ENCODE assay signal across 31 cellular contexts in the genomic region with DNA sequence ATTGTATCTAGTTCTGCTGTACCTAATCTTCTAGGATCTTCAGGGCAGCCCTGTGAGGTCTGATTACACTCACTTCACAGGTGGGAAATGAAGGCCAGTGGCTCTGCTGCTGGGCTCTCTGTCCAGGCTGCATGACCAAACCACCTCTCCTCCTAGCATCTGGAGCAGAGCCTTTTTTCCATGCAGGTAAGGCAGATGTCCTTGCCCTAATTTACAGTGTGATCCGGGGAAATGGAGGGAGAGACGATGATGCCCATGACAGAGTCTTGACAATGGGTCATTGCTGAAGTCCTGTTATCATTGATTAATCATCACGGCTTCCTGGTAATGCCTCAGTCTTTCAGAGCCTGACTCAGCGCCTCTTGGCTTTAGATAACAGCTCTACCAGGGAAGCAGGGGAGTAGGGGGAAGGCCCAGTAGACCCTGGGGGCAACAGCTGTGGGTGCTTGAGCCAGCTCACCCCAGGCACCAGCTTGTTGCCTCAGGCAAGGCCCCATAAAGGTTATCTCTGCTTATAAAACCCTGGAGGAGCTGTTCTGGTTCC.
A peak's percentile ranks its signal among the peaks of the same experiment; 100 is the strongest.
DNase-seq lines count a peak whose midpoint lies in the region; ATAC-seq and TF ChIP-seq lines count a peak whose summit lies in the region.
"Had no signal": no experiment of that assay in that cellular context is flagged by ENCODE, and none has a peak within 500 bp of the region (broad histone marks: within the 10 kb centered on the region; RNA-seq: fewer than 3 reads in every experiment).

No MANE protein-coding gene starts in this region.

- H3K4me3 Mint-ChIP-seq in GM23338 = no peak overlapping the region
- H3K4me3 Mint-ChIP-seq: activated CD4-positive, alpha-beta memory T cell treated with anti-CD3 and anti-CD28 coated beads, Interleukin-2, amount 10 ng/mL, durations not matched to agents 7 days and 5 days; activated T-helper 1 cell treated with anti-CD3 and anti-CD28 coated beads, Interleukin-12 subunit alpha, Interleukin-12 subunit beta, Interleukin-2, Interleukin-4 antibody, amounts not matched to agents 30 ng/mL and 10 ng/mL and 1 ng/mL, durations not matched to agents 14 hours and 24 hours and 36 hours; CD4-positive, CD25-positive, alpha-beta regulatory T cell; stimulated activated naive CD8-positive, alpha-beta T cell treated with anti-CD3 and anti-CD28 coated beads, Interleukin-15, amount 100 ng/mL, for 72 hours; T-helper 17 cell had no signal

- 18% methylated on average over 4 of the region's 4 CpGs for WGBS in hepatocyte (ENCODE audit: low lambda C conversion rate, missing lambda C conversion rate)

- no peak overlapping the region for H3K27ac ChIP-seq in GM23338 (ENCODE audit: low read depth)
- H3K27ac ChIP-seq in hepatocyte = no peak overlapping the region
- no peak overlapping the region for H3K27ac ChIP-seq in effector memory CD4-positive, alpha-beta T cell (ENCODE audit: insufficient read depth, low read length, poor library complexity, severe bottlenecking)
- H3K27ac ChIP-seq: A549, body of pancreas, neutrophil, prostate gland, right lobe of liver, SK-N-MC, thoracic aorta, vagina had no signal

- H3K79me2 ChIP-seq in GM23338 (replicated peaks; ENCODE audit: insufficient read depth) (no peaks in the 10 kb centered on the region), hepatocyte (no peaks in the 10 kb centered on the region)

- no peaks in the 10 kb centered on the region; the same call in 1 of the 2 replicates for H3K9me2 ChIP-seq in GM23338 (ENCODE audit: insufficient read depth)
- H3K9me2 ChIP-seq in hepatocyte (replicated peaks; ENCODE audit: insufficient read depth) = no peaks in the 10 kb centered on the region

- peaks cover 39% of the 10 kb centered on the region for H3K4me1 ChIP-seq in BE2C
- no peaks in the 10 kb centered on the region for H3K4me1 ChIP-seq in GM23338 (ENCODE audit: insufficient read depth)
- H3K4me1 ChIP-seq in hepatocyte (ENCODE audit: insufficient read depth) = no peaks in the 10 kb centered on the region
- H3K4me1 ChIP-seq in effector memory CD4-positive, alpha-beta T cell (ENCODE audit: control insufficient read depth, insufficient read depth, low read length, poor library complexity, severe bottlenecking) = no peaks in the 10 kb centered on the region
- H3K4me1 ChIP-seq: A549, body of pancreas, HAP-1, prostate gland, right lobe of liver, vagina had no signal

- H3K4me1 Mint-ChIP-seq in GM23338 = no peaks in the 10 kb centered on the region
- H3K4me1 Mint-ChIP-seq: activated CD4-positive, alpha-beta memory T cell treated with anti-CD3 and anti-CD28 coated beads, Interleukin-2, amount 10 ng/mL, durations not matched to agents 7 days and 5 days; CD4-positive, CD25-positive, alpha-beta regulatory T cell; naive B cell; stimulated activated naive CD8-positive, alpha-beta T cell treated with anti-CD3 and anti-CD28 coated beads, Interleukin-15, amount 100 ng/mL, for 72 hours; T-helper 17 cell had no signal

- H3K36me3 ChIP-seq in BE2C (no peaks in the 10 kb centered on the region), GM23338 (ENCODE audit: insufficient read depth) (no peaks in the 10 kb centered on the region), hepatocyte (replicated peaks; ENCODE audit: insufficient read depth, low read depth) (no peaks in the 10 kb centered on the region)
- no peaks in the 10 kb centered on the region for H3K36me3 ChIP-seq in effector memory CD4-positive, alpha-beta T cell (ENCODE audit: control insufficient read depth, insufficient read depth, low read length)
- H3K36me3 ChIP-seq: HAP-1, neutrophil, prostate gland, right lobe of liver, thoracic aorta, vagina had no signal

- H3K4me2 ChIP-seq in GM23338 (no peak overlapping the region), hepatocyte (no peak overlapping the region)
- H3K4me2 ChIP-seq: A549 had no signal

- H3K9me3 ChIP-seq in BE2C = no peaks in the 10 kb centered on the region
- H3K9me3 ChIP-seq in hepatocyte (ENCODE audit: low read depth) = no peaks in the 10 kb centered on the region
- no peaks in the 10 kb centered on the region for H3K9me3 ChIP-seq in effector memory CD4-positive, alpha-beta T cell (ENCODE audit: control insufficient read depth, low read length)
- H3K9me3 ChIP-seq: body of pancreas, HAP-1, neutrophil, prostate gland, right lobe of liver, thoracic aorta, vagina had no signal

- H3K36me3 Mint-ChIP-seq in GM23338 (ENCODE audit: low read depth) = no peaks in the 10 kb centered on the region
- H3K36me3 Mint-ChIP-seq: CD4-positive, CD25-positive, alpha-beta regulatory T cell; naive B cell had no signal

- DNase-seq in BE2C = peak; percentile 92
- DNase-seq in GM23338 (ENCODE audit: low spot score) = no peak
- peak; percentile 78 for DNase-seq in T1000 (lab: John Stamatoyannopoulos, UW)
- peak; percentile 26 for DNase-seq in hepatocyte (ENCODE audit: low spot score)
- DNase-seq in Kasumi-1 (lab: John Stamatoyannopoulos, UW) = no peak
- DNase-seq in effector memory CD4-positive, alpha-beta T cell = no peak
- no peak for DNase-seq in GM13977 (ENCODE audit: low spot score)
- DNase-seq: activated CD4-positive, alpha-beta memory T cell treated with anti-CD3 and anti-CD28 coated beads, Interleukin-2, amount 10 ng/mL, durations not matched to agents 7 days and 5 days; activated CD8-positive, alpha-beta memory T cell treated with anti-CD3 and anti-CD28 coated beads, Interleukin-2, amount 50 U/mL, for 4 hours; activated naive CD4-positive, alpha-beta T cell treated with Interleukin-2 at 50 U/mL for 16 hours; body of pancreas; CD4-positive, CD25-positive, alpha-beta regulatory T cell; cerebellar nuclear complex; left ventricle myocardium superior; naive B cell; NCI-H1436 treated with DMSO at 0.1 percent for 48 hours; NCI-H2107; right lobe of liver; stimulated activated CD4-positive, alpha-beta T cell treated with anti-CD3 and anti-CD28 coated beads, Interleukin-12 subunit alpha, Interleukin-12 subunit beta, amount 100 ng/mL, for 4 hours; stimulated activated CD4-positive, alpha-beta T cell treated with anti-CD3 and anti-CD28 coated beads, Interleukin-2, amount 100 ng/mL, for 48 hours; stimulated activated naive CD8-positive, alpha-beta T cell treated with anti-CD3 and anti-CD28 coated beads, Interleukin-15, amount 100 ng/mL, for 72 hours; T-helper 17 cell had no signal

- no peaks in the 10 kb centered on the region for H3K9me3 Mint-ChIP-seq in GM23338

- H3K27ac Mint-ChIP-seq in GM23338 = 0 out of 2 replicates have a peak overlapping the region, but pooled peaks have one; percentile 46
- H3K27ac Mint-ChIP-seq: activated CD4-positive, alpha-beta memory T cell treated with anti-CD3 and anti-CD28 coated beads, Interleukin-2, amount 10 ng/mL, durations not matched to agents 7 days and 5 days; activated T-helper 1 cell treated with anti-CD3 and anti-CD28 coated beads, Interleukin-12 subunit alpha, Interleukin-12 subunit beta, Interleukin-2, Interleukin-4 antibody, amounts not matched to agents 30 ng/mL and 10 ng/mL and 1 ng/mL, durations not matched to agents 14 hours and 24 hours and 36 hours; CD4-positive, CD25-positive, alpha-beta regulatory T cell; naive B cell; stimulated activated naive CD8-positive, alpha-beta T cell treated with anti-CD3 and anti-CD28 coated beads, Interleukin-15, amount 100 ng/mL, for 72 hours; T-helper 17 cell had no signal

- H2AFZ ChIP-seq in GM23338 (0 out of 2 replicates have a peak overlapping the region, but pooled peaks have one; percentile 14), hepatocyte (no peak overlapping the region)

- ATAC-seq in GM23338 (no peak), HG02970 (IDR thresholded peaks at IDR 0.05; ENCODE audit: low FRiP score, unreplicated experiment) (no peak)
- ATAC-seq: A549; body of pancreas; left ventricle myocardium superior; right lobe of liver; stimulated activated naive CD8-positive, alpha-beta T cell treated with anti-CD3 and anti-CD28 coated beads, Interleukin-15, amount 100 ng/mL, for 72 hours; T-helper 17 cell had no signal

- H3F3A ChIP-seq in GM23338 (replicated peaks; ENCODE audit: low read depth) = no peaks in the 10 kb centered on the region

- H4K20me1 ChIP-seq in GM23338 (replicated peaks; ENCODE audit: insufficient read depth) (no peaks in the 10 kb centered on the region), hepatocyte (ENCODE audit: insufficient read depth, poor library complexity, severe bottlenecking) (no peaks in the 10 kb centered on the region)

- TF ChIP-seq CTCF in BE2C (IDR thresholded peaks at IDR 0.05; ENCODE audit: low read depth, low read length) (no peak), GM23338 (conservative IDR thresholded peaks at IDR 0.05; ENCODE audit: low read depth in 2 of 2) (no peak), hepatocyte (IDR thresholded peaks at IDR 0.05; ENCODE audit: poor library complexity) (no peak), GM13977 (IDR thresholded peaks at IDR 0.05; ENCODE audit: extremely low read depth, insufficient read depth, missing control alignments) (no peak)

- no peaks in the 10 kb centered on the region for H3K27me3 ChIP-seq in BE2C
- no peaks in the 10 kb centered on the region for H3K27me3 ChIP-seq in GM23338 (ENCODE audit: insufficient read depth)
- no peaks in the 10 kb centered on the region for H3K27me3 ChIP-seq in hepatocyte
- no peaks in the 10 kb centered on the region for H3K27me3 ChIP-seq in effector memory CD4-positive, alpha-beta T cell (replicated peaks; ENCODE audit: control insufficient read depth, insufficient read depth, low read length, poor library complexity, severe bottlenecking)
- H3K27me3 ChIP-seq: body of pancreas, neutrophil, right lobe of liver, vagina had no signal

- no peak overlapping the region for H3K4me3 ChIP-seq in BE2C (ENCODE audit: low read depth, low read length)
- no peak overlapping the region for H3K4me3 ChIP-seq in GM23338
- no peak overlapping the region for H3K4me3 ChIP-seq in hepatocyte
- H3K4me3 ChIP-seq in effector memory CD4-positive, alpha-beta T cell (ENCODE audit: insufficient read depth, low read depth, low read length, poor library complexity, severe bottlenecking) = no peak overlapping the region
- H3K4me3 ChIP-seq: A549, body of pancreas, HAP-1, prostate gland, right lobe of liver, SK-N-MC, thoracic aorta, vagina had no signal

- in situ Hi-C loops in GM13977 (cut with MboI; ENCODE audit: low pct_unique_long_range_greater_than_20kb, low sequenced_read_pairs, unreplicated experiment) = no loop called here

- H3K27me3 Mint-ChIP-seq in GM23338 (ENCODE audit: insufficient read depth, low read depth, poor library complexity) = peaks cover 3% of the 10 kb centered on the region
- H3K27me3 Mint-ChIP-seq: activated CD4-positive, alpha-beta memory T cell treated with anti-CD3 and anti-CD28 coated beads, Interleukin-2, amount 10 ng/mL, durations not matched to agents 7 days and 5 days; CD4-positive, CD25-positive, alpha-beta regulatory T cell; naive B cell; stimulated activated naive CD8-positive, alpha-beta T cell treated with anti-CD3 and anti-CD28 coated beads, Interleukin-15, amount 100 ng/mL, for 72 hours; T-helper 17 cell had no signal

TF ChIP-seq in GM23338, 12 proteins besides CTCF, POLR2A, EP300 and RAD21 (continues in another document):
- no peak for TF ChIP-seq NANOG (IDR thresholded peaks at IDR 0.05; ENCODE audit: borderline replicate concordance)
- TF ChIP-seq EZH2phosphoT487 (IDR thresholded peaks at IDR 0.05; ENCODE audit: unreplicated experiment) = no peak
- TF ChIP-seq JUNB (IDR thresholded peaks at IDR 0.05; ENCODE audit: unreplicated experiment) = no peak
- no peak for TF ChIP-seq ZNF331 (CRISPR knock-in tag; IDR thresholded peaks at IDR 0.05; ENCODE audit: low read depth)
- no peak for TF ChIP-seq STAT1 (IDR thresholded peaks at IDR 0.05; ENCODE audit: unreplicated experiment)

Comparison
In these comparisons a context has a peak if more than half of its experiments do, and no peak if none do; other contexts are left out.
1. DNase-seq: peak in BE2C (single experiment), T1000 (single experiment) and hepatocyte (single experiment); none in GM23338 (single experiment), Kasumi-1 (0 of 2), effector memory CD4-positive, alpha-beta T cell (0 of 3) and GM13977 (single experiment).